ENCODE assay signal across 15 cellular contexts in the genomic region with DNA sequence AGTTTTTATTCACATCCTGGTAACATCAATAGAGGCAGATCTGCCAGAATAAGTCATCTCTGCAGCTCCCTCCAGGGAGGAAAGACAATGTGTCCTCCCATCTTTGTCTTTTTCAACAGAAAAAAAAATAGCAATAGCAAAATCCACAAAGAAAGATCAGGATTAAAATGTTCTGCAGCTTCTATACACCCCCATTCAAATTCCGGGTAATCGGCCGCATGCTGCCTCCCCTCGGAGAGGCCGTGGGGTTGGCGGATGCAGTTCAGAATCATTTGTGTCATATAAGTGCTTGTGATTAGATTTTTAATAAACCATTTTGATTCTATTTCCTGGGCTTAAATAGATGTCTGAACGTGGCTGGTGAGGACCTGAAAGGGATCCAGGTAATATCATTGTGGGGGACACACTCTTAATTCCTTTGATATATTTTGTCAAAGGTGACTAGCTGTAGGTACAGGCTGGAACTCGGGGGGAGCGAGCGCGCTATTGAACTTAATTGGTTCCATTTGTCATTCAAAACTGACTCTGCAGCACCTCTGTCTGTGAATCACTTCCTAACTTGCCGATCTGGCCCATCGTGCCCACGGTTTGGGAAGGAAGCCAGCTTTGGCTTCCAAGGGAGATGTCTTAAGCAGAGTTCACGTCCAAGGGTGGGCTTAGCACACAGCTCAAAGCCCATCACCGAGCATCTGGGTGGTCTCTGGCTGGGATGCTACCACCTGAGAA.
A peak's percentile ranks its signal among the peaks of the same experiment; 100 is the strongest.
DNase-seq lines count a peak whose midpoint lies in the region; ATAC-seq and TF ChIP-seq lines count a peak whose summit lies in the region.
"Had no signal": no experiment of that assay in that cellular context is flagged by ENCODE, and none has a peak within 500 bp of the region (broad histone marks: within the 10 kb centered on the region; RNA-seq: fewer than 3 reads in every experiment).

No MANE protein-coding gene starts in this region.

- no peak overlapping the region for H3K4me3 ChIP-seq in PC-3 (ENCODE audit: low read length)
- H3K4me3 ChIP-seq in esophagus (ENCODE audit: low read depth in 1 of 2, low read length in 2 of 2), result no peak overlapping the region
- no peak overlapping the region for H3K4me3 ChIP-seq in tibial nerve
- H3K4me3 ChIP-seq: breast epithelium had no signal

- no peaks in the 10 kb centered on the region for H3K9me3 ChIP-seq in PC-3 (ENCODE audit: low read length)
- no peaks in the 10 kb centered on the region for H3K9me3 ChIP-seq in esophagus (ENCODE audit: control insufficient read depth in 2 of 2, insufficient read depth in 1 of 2, low read depth in 1 of 2, low read length in 1 of 2)
- no peaks in the 10 kb centered on the region for H3K9me3 ChIP-seq in tibial nerve
- H3K9me3 ChIP-seq: breast epithelium had no signal

- no peak overlapping the region for H3K4me3 Mint-ChIP-seq in nephron
- H3K4me3 Mint-ChIP-seq: activated CD4-positive, alpha-beta T cell treated with anti-CD3 and anti-CD28 coated beads, Interleukin-2, amount 10 ng/mL, durations not matched to agents 24 days and 14 days; CD4-positive, alpha-beta T cell; IgD-negative memory B cell had no signal

- peaks cover 43% of the 10 kb centered on the region for H3K4me1 Mint-ChIP-seq in nephron
- H3K4me1 Mint-ChIP-seq: IgD-negative memory B cell had no signal

- H3K9me2 ChIP-seq in PC-3 (replicated peaks; ENCODE audit: low read length), result no peaks in the 10 kb centered on the region

- H4K20me1 ChIP-seq in PC-3 (ENCODE audit: low read length), result no peaks in the 10 kb centered on the region

- CTCF ChIA-PET in PC-3 (lab: Charles Lee), result no interaction called here

- peaks cover 84% of the 10 kb centered on the region for H3K27me3 Mint-ChIP-seq in nephron (ENCODE audit: low read depth)
- H3K27me3 Mint-ChIP-seq: activated CD4-positive, alpha-beta T cell treated with anti-CD3 and anti-CD28 coated beads, Interleukin-2, amount 10 ng/mL, durations not matched to agents 24 days and 14 days; CD4-positive, alpha-beta T cell had no signal

- no peak overlapping the region for H2AFZ ChIP-seq in PC-3 (ENCODE audit: low read length)

- no peaks in the 10 kb centered on the region for H3K36me3 Mint-ChIP-seq in nephron (ENCODE audit: low read depth)

- no peak for TF ChIP-seq POLR2A in tibial nerve (IDR thresholded peaks at IDR 0.05)

- H3K9me3 Mint-ChIP-seq in nephron, result no peaks in the 10 kb centered on the region
- H3K9me3 Mint-ChIP-seq: activated T-helper 2 cell treated with anti-CD3 and anti-CD28 coated beads, Interferon-gamma antibody, Interleukin-2, Interleukin-4, amounts not matched to agents 10 μg/mL and 5 μg/mL and 100 μg/mL, durations not matched to agents 14 hours and 24 hours and 36 hours; CD4-positive, alpha-beta T cell had no signal

- H3K27me3 ChIP-seq in PC-3 (ENCODE audit: low read length) (peaks cover 92% of the 10 kb centered on the region), esophagus (ENCODE audit: control insufficient read depth in 1 of 2, insufficient read depth in 2 of 2, low read length in 2 of 2) (no peaks in the 10 kb centered on the region), tibial nerve (no peaks in the 10 kb centered on the region)

- H3K79me2 ChIP-seq in PC-3 (ENCODE audit: low read length), result no peaks in the 10 kb centered on the region

- H3K27ac ChIP-seq in PC-3 (ENCODE audit: low read length), result no peak overlapping the region
- peak overlapping the region; percentile 2 to 61 for H3K27ac ChIP-seq in esophagus (ENCODE audit: low read depth in 2 of 2, low read length in 1 of 2)
- peak overlapping the region in 3 of 4 donors; percentile 46 to 90 (median 90) for H3K27ac ChIP-seq in tibial nerve

- H3K9ac ChIP-seq in PC-3 (ENCODE audit: low read length), result no peak overlapping the region

- TF ChIP-seq EP300 in tibial nerve (IDR thresholded peaks at IDR 0.05), result no peak

- no peaks in the 10 kb centered on the region for H3K4me1 ChIP-seq in PC-3 (ENCODE audit: insufficient read depth, low read length)
- peaks cover 1 to 2% of the 10 kb centered on the region in 2 donors for H3K4me1 ChIP-seq in esophagus (ENCODE audit: control insufficient read depth in 2 of 2, insufficient read depth in 2 of 2, low read length in 1 of 2)
- peaks cover 0 to 70% (median 11%) of the 10 kb centered on the region in 4 donors for H3K4me1 ChIP-seq in tibial nerve
- H3K4me1 ChIP-seq: breast epithelium had no signal

- peak; percentile 30 for DNase-seq in PC-3
- DNase-seq in tibial nerve (ENCODE audit: low spot score in 2 of 2), result no peak
- no peak for DNase-seq in NCI-H524 (lab: John Stamatoyannopoulos, UW)
- no peak for DNase-seq in COR-L47 (lab: John Stamatoyannopoulos, UW)
- DNase-seq: activated CD4-positive, alpha-beta T cell treated with anti-CD3 and anti-CD28 coated beads, Interleukin-2, amount 10 ng/mL, durations not matched to agents 24 days and 14 days; CD4-positive, alpha-beta T cell; GF-D8; NCI-H1105 treated with DMSO at 0.1 percent for 48 hours; stimulated activated naive CD4-positive, alpha-beta T cell treated with Interleukin-2 at 50 U/mL for 16 hours had no signal

- BruUV-seq in PC-3 (replicated peaks; lab: Mats Ljungman, UMichigan), result no TSS peak

- POLR2A ChIA-PET in PC-3 (lab: Charles Lee; ENCODE audit: unreplicated experiment), result no interaction called here

- H3K4me2 ChIP-seq in PC-3 (ENCODE audit: low read length), result no peak overlapping the region

- H3K27ac Mint-ChIP-seq in nephron, result peak overlapping the region in 2 of 3 experiments; percentile 49 to 78
- H3K27ac Mint-ChIP-seq: activated CD4-positive, alpha-beta T cell treated with anti-CD3 and anti-CD28 coated beads, Interleukin-2, amount 10 ng/mL, durations not matched to agents 24 days and 14 days; activated T-helper 2 cell treated with anti-CD3 and anti-CD28 coated beads, Interferon-gamma antibody, Interleukin-2, Interleukin-4, amounts not matched to agents 10 μg/mL and 5 μg/mL and 100 μg/mL, durations not matched to agents 14 hours and 24 hours and 36 hours; CD4-positive, alpha-beta T cell; IgD-negative memory B cell had no signal

- no peaks in the 10 kb centered on the region for H3F3A ChIP-seq in PC-3 (ENCODE audit: low read length, unreplicated experiment)

- no peak for TF ChIP-seq CTCF in PC-3 (conservative IDR thresholded peaks at IDR 0.05; ENCODE audit: low read depth, low read length)
- TF ChIP-seq CTCF in nephron (IDR thresholded peaks at IDR 0.05; ENCODE audit: unreplicated experiment in 3 of 3), result no peak
- no peak for TF ChIP-seq CTCF in tibial nerve (IDR thresholded peaks at IDR 0.05)

- ATAC-seq in PC-3 (no peak), HG03025 (IDR thresholded peaks at IDR 0.05; ENCODE audit: low FRiP score, unreplicated experiment) (no peak)

- 55 to 59% methylated on average over 16 of the region's 16 CpGs for WGBS in esophagus, 2 donors
- 54 to 59% methylated on average over 16 of the region's 16 CpGs for WGBS in tibial nerve, 2 donors

- H3K36me3 ChIP-seq in PC-3 (ENCODE audit: low read depth, low read length) (no peaks in the 10 kb centered on the region), esophagus (ENCODE audit: control insufficient read depth in 2 of 2, insufficient read depth in 2 of 2, low read length in 1 of 2) (no peaks in the 10 kb centered on the region), tibial nerve (no peaks in the 10 kb centered on the region)
- H3K36me3 ChIP-seq: breast epithelium had no signal

- intact Hi-C loops in PC-3 (cut with micrococcal nuclease), result no loop called here
